ENCODE assay signal across 8 cellular contexts in genomic region chr14:95523818-95524448, GRCh38. TPM values are rescaled to one million over a fixed set of nuclear protein-coding genes. Genes with fewer than 3 reads are reported as not detected.
DNase-seq lines count a peak whose midpoint lies in the region; ATAC-seq, FAIRE-seq and TF ChIP-seq lines count a peak whose summit lies in the region.

No MANE protein-coding gene starts in this region.

- no peaks in the 10 kb centered on the region for H3K27me3 ChIP-seq in endothelial cell of umbilical vein (ENCODE audit: control insufficient read depth in 2 of 2, insufficient read depth in 2 of 2, low read length in 2 of 2)
- H3K27me3 ChIP-seq in skeletal muscle satellite cell (ENCODE audit: control insufficient read depth, insufficient read depth, low read length) = no peaks in the 10 kb centered on the region
- H3K27me3 ChIP-seq in vagina = no peaks in the 10 kb centered on the region
- no peaks in the 10 kb centered on the region for H3K27me3 ChIP-seq in H9 (ENCODE audit: insufficient read depth, low read length)

- dilution Hi-C loops in endothelial cell of umbilical vein (cut with MboI; ENCODE audit: extremely low pct_ligation_motif_present, low sequenced_read_pairs) = no loop called here

- no peak overlapping the region for H2BK15ac ChIP-seq in H9 (ENCODE audit: low read depth, low read length)

- H3K27me3 Mint-ChIP-seq in H9 (ENCODE audit: low read depth) = peaks cover 19% of the 10 kb centered on the region

- H2BK5ac ChIP-seq in H9 (ENCODE audit: insufficient read length, low read length) = no peak overlapping the region

- FAIRE-seq in endothelial cell of umbilical vein (lab: Jason Lieb, UNC) = peak; percentile 28

- H3K36me3 ChIP-seq in endothelial cell of umbilical vein (ENCODE audit: control insufficient read depth in 2 of 2, extremely low read depth in 1 of 2, insufficient read depth in 2 of 2, low read length in 2 of 2) (no peaks in the 10 kb centered on the region), skeletal muscle satellite cell (ENCODE audit: insufficient read depth, low read length) (no peaks in the 10 kb centered on the region), vagina (no peaks in the 10 kb centered on the region)

- POLR2A ChIA-PET in endothelial cell of umbilical vein (lab: Charles Lee) = interaction anchor here (1.0 kb wide), 1 partner anchor 9 kb away, joined by 4 read pairs; no protein-coding TSS in a partner anchor

- H4K91ac ChIP-seq in H9 (ENCODE audit: insufficient read length, low read depth, low read length) = no peak overlapping the region

- no peak overlapping the region for H3K4ac ChIP-seq in H9 (ENCODE audit: low read depth, low read length)

- H3K36me3 Mint-ChIP-seq in H9 (ENCODE audit: insufficient read depth in 1 of 3, low read depth in 3 of 3) = no peaks in the 10 kb centered on the region

- no TSS peak for BruUV-seq in endothelial cell of umbilical vein (replicated peaks; lab: Mats Ljungman, UMichigan)

- H3K4me1 Mint-ChIP-seq in H9 = peaks cover 12 to 24% of the 10 kb centered on the region in 2 experiments

- no peak overlapping the region for H4K8ac ChIP-seq in H9 (replicated peaks; ENCODE audit: insufficient read length, low read depth, low read length)

- TF ChIP-seq CTCF in endothelial cell of umbilical vein (IDR thresholded peaks at IDR 0.05; ENCODE audit: extremely low read depth in 1 of 2, insufficient read depth in 1 of 2, low read depth in 1 of 2, low read length in 2 of 2) (no peak), vagina (IDR thresholded peaks at IDR 0.05) (no peak), H9 (conservative IDR thresholded peaks at IDR 0.05) (no peak), GM20000 (IDR thresholded peaks at IDR 0.05; ENCODE audit: extremely low read depth, missing control alignments) (no peak)

- peak; percentile 11 for DNase-seq in T1000 (lab: John Stamatoyannopoulos, UW)
- peak; percentile 58 for DNase-seq in endothelial cell of umbilical vein (ENCODE audit: low read depth, low spot score)
- DNase-seq in hypothalamus (lab: John Stamatoyannopoulos, UW) = no peak
- DNase-seq in vagina (ENCODE audit: extremely low spot score in 2 of 2) = no peak
- no peak for DNase-seq in H9
- no peak for DNase-seq in GM20000 (ENCODE audit: low spot score)

- H2AFZ ChIP-seq in endothelial cell of umbilical vein (ENCODE audit: low read depth, low read length) (peak overlapping the region; percentile 66), H9 (ENCODE audit: low read length) (no peak overlapping the region)

- CTCF ChIA-PET in endothelial cell of umbilical vein (lab: Charles Lee) = interaction anchor here (0.7 to 3.1 kb wide), 12 partner anchors 9 to 97 kb away, joined by 3 to 41 read pairs (median 7); no protein-coding TSS in a partner anchor

- H3K4me3 ChIP-seq in endothelial cell of umbilical vein (replicated peaks in 1 of 3; ENCODE audit: insufficient read depth in 1 of 3, low read depth in 1 of 3, low read length in 3 of 3) (no peak overlapping the region), skeletal muscle satellite cell (ENCODE audit: low read length) (no peak overlapping the region), vagina (no peak overlapping the region)

- no peaks in the 10 kb centered on the region for H4K20me1 ChIP-seq in endothelial cell of umbilical vein (replicated peaks; ENCODE audit: control insufficient read depth, extremely low read depth, insufficient read depth, low read length)
- no peaks in the 10 kb centered on the region for H4K20me1 ChIP-seq in H9 (ENCODE audit: control insufficient read depth, insufficient read depth, insufficient read length)

- no CpG with 5 or more reads among the region's 11 CpGs for WGBS in H9 (ENCODE audit: extremely low coverage, insufficient read length, low lambda C conversion rate)

- H3K27ac ChIP-seq in endothelial cell of umbilical vein (ENCODE audit: insufficient read depth, low read depth, low read length) (peak overlapping the region; percentile 13), vagina (no peak overlapping the region), H9 (ENCODE audit: insufficient read length, low read depth, low read length) (no peak overlapping the region)

- H3K9me1 ChIP-seq in endothelial cell of umbilical vein (replicated peaks; ENCODE audit: control insufficient read depth, extremely low read depth, insufficient read depth, low read length) = no peaks in the 10 kb centered on the region

- H3K9ac ChIP-seq in endothelial cell of umbilical vein (replicated peaks; ENCODE audit: extremely low read depth, insufficient read depth, low read length) (peak overlapping the region; percentile 54), skeletal muscle satellite cell (ENCODE audit: low read depth, low read length) (no peak overlapping the region), H9 (ENCODE audit: extremely low read depth, insufficient read length, low read length) (no peak overlapping the region)

- no peak overlapping the region for H2BK120ac ChIP-seq in H9 (ENCODE audit: low read depth, low read length, poor library complexity, severe bottlenecking)

- no peak overlapping the region for H2AK5ac ChIP-seq in H9 (ENCODE audit: insufficient read length, low read length)

- H3K4me1 ChIP-seq in endothelial cell of umbilical vein (ENCODE audit: control insufficient read depth, extremely low read depth, insufficient read depth, low read length) = peaks cover 48% of the 10 kb centered on the region
- peaks cover 52% of the 10 kb centered on the region for H3K4me1 ChIP-seq in skeletal muscle satellite cell (ENCODE audit: control insufficient read depth, insufficient read depth, low read length)
- peaks cover 51% of the 10 kb centered on the region for H3K4me1 ChIP-seq in vagina
- H3K4me1 ChIP-seq in H9 (ENCODE audit: insufficient read depth, low read length) = no peaks in the 10 kb centered on the region

- H3K9me3 Mint-ChIP-seq in H9 = no peaks in the 10 kb centered on the region

- no peak overlapping the region for H3K4me3 Mint-ChIP-seq in H9

- no peak overlapping the region for H2BK12ac ChIP-seq in H9 (ENCODE audit: insufficient read length, low read depth, low read length)

- H3K23me2 ChIP-seq in H9 (ENCODE audit: insufficient read length, low read depth, low read length, poor library complexity, severe bottlenecking) = no peaks in the 10 kb centered on the region

- H3K27ac Mint-ChIP-seq in H9 = no peak overlapping the region; a peak in 1 of 7 replicates

- H3K79me2 ChIP-seq in endothelial cell of umbilical vein (ENCODE audit: control insufficient read depth, insufficient read depth, low read length) = no peaks in the 10 kb centered on the region
- H3K79me2 ChIP-seq in H9 (ENCODE audit: insufficient read depth, low read length) = no peaks in the 10 kb centered on the region; the same call in 1 of the 2 replicates

- no peak overlapping the region for H3K14ac ChIP-seq in H9 (ENCODE audit: insufficient read depth, low read length)

- H3K4me2 ChIP-seq in endothelial cell of umbilical vein (ENCODE audit: insufficient read depth, low read length) (peak overlapping the region; percentile 33), skeletal muscle satellite cell (ENCODE audit: low read length) (peak overlapping the region; percentile 33), H9 (ENCODE audit: insufficient read depth, insufficient read length, low read length) (no peak overlapping the region)

- no peaks in the 10 kb centered on the region for H3K9me3 ChIP-seq in endothelial cell of umbilical vein (replicated peaks; ENCODE audit: control insufficient read depth, insufficient read depth, low read length)
- no peaks in the 10 kb centered on the region for H3K9me3 ChIP-seq in skeletal muscle satellite cell (replicated peaks; ENCODE audit: low read length)
- no peaks in the 10 kb centered on the region for H3K9me3 ChIP-seq in vagina
- H3K9me3 ChIP-seq in H9 (ENCODE audit: control insufficient read depth, low read depth, low read length) = no peaks in the 10 kb centered on the region

- intact Hi-C loops in endothelial cell of umbilical vein (cut with micrococcal nuclease) (loop anchor here (1.0 kb wide), 1 partner anchor 10 kb away; no protein-coding TSS in a partner anchor), vagina (cut with DNase I) (loop anchor here (2.0 kb wide), 1 partner anchor 81 kb away; no protein-coding TSS in a partner anchor)

- H3K79me1 ChIP-seq in H9 (ENCODE audit: insufficient read depth, low read depth, low read length, poor library complexity, severe bottlenecking) = no peaks in the 10 kb centered on the region

- H4K5ac ChIP-seq in H9 (ENCODE audit: insufficient read length, low read depth, low read length) = no peak overlapping the region

- no peak overlapping the region for H3K18ac ChIP-seq in H9 (ENCODE audit: insufficient read length, low read depth, low read length)

- peak; percentile 41 for ATAC-seq in HG02981 (IDR thresholded peaks at IDR 0.05; ENCODE audit: unreplicated experiment)

- H3T11ph ChIP-seq in H9 (ENCODE audit: low read length) = no peak overlapping the region

- no peak overlapping the region for H3K56ac ChIP-seq in H9 (ENCODE audit: insufficient read length, low read depth, low read length)

- no peak overlapping the region for H3K23ac ChIP-seq in H9 (ENCODE audit: insufficient read length, low read depth, low read length)

- H2BK20ac ChIP-seq in H9 (ENCODE audit: low read depth, low read length, poor library complexity, severe bottlenecking) = no peak overlapping the region

- no peak for TF ChIP-seq POLR2A in endothelial cell of umbilical vein (IDR thresholded peaks at IDR 0.05; ENCODE audit: low read depth, low read length)
- no peak for TF ChIP-seq POLR2A in vagina (IDR thresholded peaks at IDR 0.05)

RNA-seq across cellular contexts. Expression of gene SYNE3, which starts 7.5 kb away (rescaled TPM):
- 18.8 and 19.1 TPM in 2 replicates for total RNA-seq in endothelial cell of umbilical vein
- 2.6 and 3.0 TPM in 2 replicates for polyA plus RNA-seq in endothelial cell of umbilical vein
- 2.8 and 3.1 TPM in 2 replicates for polyA plus RNA-seq in endothelial cell of umbilical vein (2011; cell fraction: cytosol; rRNA removed)
- polyA plus RNA-seq in endothelial cell of umbilical vein (2011; cell fraction: nucleus; rRNA removed) = 11.8 and 12.8 TPM in 2 replicates
- polyA plus RNA-seq in endothelial cell of umbilical vein (2012) = 2.7 and 3.3 TPM in 2 replicates
- 8.7 and 9.0 TPM in 2 replicates for polyA minus RNA-seq in endothelial cell of umbilical vein
- 0.20 TPM for polyA minus RNA-seq in endothelial cell of umbilical vein (2011; cell fraction: cytosol; rRNA and poly(A)+ RNA removed)
- 11.5 and 12.4 TPM in 2 replicates for polyA minus RNA-seq in endothelial cell of umbilical vein (2011; cell fraction: nucleus; rRNA and poly(A)+ RNA removed)
- total RNA-seq in skeletal muscle satellite cell (2012; rRNA removed) = 26.9 and 32.2 TPM in 2 replicates
- 27.0 TPM for total RNA-seq in vagina
- 0.11 and 0.13 TPM in 2 replicates for total RNA-seq in H9 (2021)

RNA-seq across cellular contexts. Expression of gene GLRX5, which starts 10.9 kb away (rescaled TPM):
- total RNA-seq in endothelial cell of umbilical vein (50.9 and 52.0 TPM in 2 replicates), vagina (20.4 TPM), H9 (2021) (62.2 and 64.0 TPM in 2 replicates)
- polyA plus RNA-seq in endothelial cell of umbilical vein = 27.1 and 42.6 TPM in 2 replicates
- polyA plus RNA-seq in endothelial cell of umbilical vein (2011; cell fraction: cytosol; rRNA removed) = 38.9 and 47.8 TPM in 2 replicates
- 13.7 and 18.6 TPM in 2 replicates for polyA plus RNA-seq in endothelial cell of umbilical vein (2011; cell fraction: nucleus; rRNA removed)
- 40.2 and 60.5 TPM in 2 replicates for polyA plus RNA-seq in endothelial cell of umbilical vein (2012)
- 12.5 and 16.9 TPM in 2 replicates for polyA minus RNA-seq in endothelial cell of umbilical vein
- polyA minus RNA-seq in endothelial cell of umbilical vein (2011; cell fraction: cytosol; rRNA and poly(A)+ RNA removed) = 22.4 TPM
- 4.7 and 9.0 TPM in 2 replicates for polyA minus RNA-seq in endothelial cell of umbilical vein (2011; cell fraction: nucleus; rRNA and poly(A)+ RNA removed)
- total RNA-seq in skeletal muscle satellite cell (2012; rRNA removed) = 37.0 and 37.6 TPM in 2 replicates

Comparison
In these comparisons a context has a peak if more than half of its experiments do, and no peak if none do; other contexts are left out.
1. DNase-seq: peak in T1000 (single experiment) and endothelial cell of umbilical vein (single experiment); none in hypothalamus (0 of 51), vagina (0 of 2), H9 (single experiment) and GM20000 (single experiment).
2. RNA of gene SYNE3, which starts 7.5 kb away (total RNA-seq): 27.0 TPM in vagina (single experiment) and 18.8 to 19.1 TPM in endothelial cell of umbilical vein; 0.11 to 0.13 TPM in H9; every median in the first group is over 10 times any median in the second.